In genomic region chr7:100175296-100175935, GRCh38 we compare ENCODE assay signal across 14 cellular contexts. TPM values are rescaled to one million over a fixed set of nuclear protein-coding genes. Genes with fewer than 3 reads are reported as not detected.
DNase-seq lines count a peak whose midpoint lies in the region; ATAC-seq and TF ChIP-seq lines count a peak whose summit lies in the region.
"Had no signal": no experiment of that assay in that cellular context is flagged by ENCODE, and none has a peak within 500 bp of the region (broad histone marks: within the 10 kb centered on the region; RNA-seq: fewer than 3 reads in every experiment).

No MANE protein-coding gene starts in this region.

- no peaks in the 10 kb centered on the region for H3K36me3 ChIP-seq in PC-3 (ENCODE audit: low read depth, low read length)

- no peaks in the 10 kb centered on the region for H3K27me3 ChIP-seq in PC-3 (ENCODE audit: low read length)

- H2AFZ ChIP-seq in PC-3 (ENCODE audit: low read length) = no peak overlapping the region

- H3K4me3 ChIP-seq in PC-3 (ENCODE audit: low read length) = no peak overlapping the region

- H3K9me3 Mint-ChIP-seq in activated naive CD4-positive, alpha-beta T cell treated with anti-CD3 and anti-CD28 coated beads, Interleukin-2, amount 10 ng/mL, durations not matched to agents 7 days and 5 days = peaks cover 2% of the 10 kb centered on the region
- H3K9me3 Mint-ChIP-seq in WTC11 = no peaks in the 10 kb centered on the region
- H3K9me3 Mint-ChIP-seq in stimulated activated naive B cell treated with anti-CD40 and anti-IgM and Interleukin-4, amounts not matched to agents 10 μg/mL and 1 μg/mL and 100 μg/mL, for 72 hours = peaks cover 0 to 1% of the 10 kb centered on the region in 2 donors

- no peaks in the 10 kb centered on the region for H4K20me1 ChIP-seq in PC-3 (ENCODE audit: low read length)

- peaks cover 9% of the 10 kb centered on the region; the same call in 1 of the 2 replicates for H3K4me1 ChIP-seq in PC-3 (ENCODE audit: insufficient read depth, low read length)

- H3K9me3 ChIP-seq in PC-3 (ENCODE audit: low read length) = no peaks in the 10 kb centered on the region

- H3K4me1 Mint-ChIP-seq in activated naive CD4-positive, alpha-beta T cell treated with anti-CD3 and anti-CD28 coated beads, Interleukin-2, amount 10 ng/mL, durations not matched to agents 7 days and 5 days = peaks cover 66% of the 10 kb centered on the region
- H3K4me1 Mint-ChIP-seq in WTC11 = peaks cover 26% of the 10 kb centered on the region
- H3K4me1 Mint-ChIP-seq in stimulated activated naive B cell treated with anti-CD40 and anti-IgM and Interleukin-4, amounts not matched to agents 10 μg/mL and 1 μg/mL and 100 μg/mL, for 72 hours = peaks cover 19 to 41% of the 10 kb centered on the region in 2 donors

- H3F3A ChIP-seq in PC-3 (ENCODE audit: low read length, unreplicated experiment) = no peaks in the 10 kb centered on the region

- H3K27ac ChIP-seq in PC-3 (ENCODE audit: low read length) (no peak overlapping the region), substantia nigra (ENCODE audit: low read depth, low read length, poor library complexity, severe bottlenecking) (no peak overlapping the region)

- H3K9me2 ChIP-seq in PC-3 (replicated peaks; ENCODE audit: low read length) = no peaks in the 10 kb centered on the region

- DNase-seq in activated naive CD4-positive, alpha-beta T cell treated with anti-CD3 and anti-CD28 coated beads, Interleukin-2, amount 10 ng/mL, durations not matched to agents 7 days and 5 days = no peak
- no peak for DNase-seq in activated naive CD4-positive, alpha-beta T cell treated with anti-CD3 and anti-CD28 coated beads, Interleukin-2, amount 50 U/mL, for 16 hours
- DNase-seq in WTC11 (ENCODE audit: low spot score) (no peak), mesenteric fat pad (ENCODE audit: low spot score) (peak; percentile 76), PC-3 (no peak), substantia nigra (lab: John Stamatoyannopoulos, UW) (no peak), NCI-H187 (lab: John Stamatoyannopoulos, UW) (no peak)
- DNase-seq in stimulated activated naive B cell treated with anti-CD40 and anti-IgM and Interleukin-4, amounts not matched to agents 10 μg/mL and 1 μg/mL and 100 μg/mL, for 72 hours = no peak
- DNase-seq: activated CD4-positive, alpha-beta T cell treated with anti-CD3 and anti-CD28 coated beads, Interleukin-2, amount 50 U/mL, for 1 hour; Calu3; NCI-H187 treated with DMSO at 0.1 percent for 48 hours; NCI-H446; right cardiac atrium; SHP77 had no signal

- H3K4me2 ChIP-seq in PC-3 (ENCODE audit: low read length) = no peak overlapping the region

- POLR2A ChIA-PET in WTC11 (lab: Charles Lee) = no interaction called here
- POLR2A ChIA-PET in PC-3 (lab: Charles Lee; ENCODE audit: unreplicated experiment) = no interaction called here

- peaks cover 7% of the 10 kb centered on the region for H3K36me3 Mint-ChIP-seq in activated naive CD4-positive, alpha-beta T cell treated with anti-CD3 and anti-CD28 coated beads, Interleukin-2, amount 10 ng/mL, durations not matched to agents 7 days and 5 days
- H3K36me3 Mint-ChIP-seq in WTC11 = peaks cover 22% of the 10 kb centered on the region
- H3K36me3 Mint-ChIP-seq in stimulated activated naive B cell treated with anti-CD40 and anti-IgM and Interleukin-4, amounts not matched to agents 10 μg/mL and 1 μg/mL and 100 μg/mL, for 72 hours = peaks cover 1 to 6% of the 10 kb centered on the region in 2 donors

- no peaks in the 10 kb centered on the region for H3K79me2 ChIP-seq in PC-3 (ENCODE audit: low read length)

- peaks cover 53% of the 10 kb centered on the region for H3K27me3 Mint-ChIP-seq in activated naive CD4-positive, alpha-beta T cell treated with anti-CD3 and anti-CD28 coated beads, Interleukin-2, amount 10 ng/mL, durations not matched to agents 7 days and 5 days
- peaks cover 34% of the 10 kb centered on the region for H3K27me3 Mint-ChIP-seq in WTC11 (ENCODE audit: low read depth)
- peaks cover 5 to 9% of the 10 kb centered on the region in 2 donors for H3K27me3 Mint-ChIP-seq in stimulated activated naive B cell treated with anti-CD40 and anti-IgM and Interleukin-4, amounts not matched to agents 10 μg/mL and 1 μg/mL and 100 μg/mL, for 72 hours

- intact Hi-C loops in PC-3 (cut with micrococcal nuclease) = no loop called here

- BruUV-seq in PC-3 (replicated peaks; lab: Mats Ljungman, UMichigan) = no TSS peak

- CTCF ChIA-PET in activated naive CD4-positive, alpha-beta T cell treated with anti-CD3 and anti-CD28 coated beads, Interleukin-2, amount 10 ng/mL, durations not matched to agents 7 days and 5 days (lab: Charles Lee) = no interaction called here
- CTCF ChIA-PET in WTC11 (lab: Charles Lee) (interaction anchor here (2.3 kb wide), 1 partner anchor 43 kb away, joined by 15 read pairs; no protein-coding TSS in a partner anchor), PC-3 (lab: Charles Lee) (no interaction called here)

- no peak for TF ChIP-seq CTCF in WTC11 (IDR thresholded peaks at IDR 0.05)
- no peak for TF ChIP-seq CTCF in PC-3 (conservative IDR thresholded peaks at IDR 0.05; ENCODE audit: low read depth, low read length)

- peak overlapping the region; percentile 13 for H3K27ac Mint-ChIP-seq in activated naive CD4-positive, alpha-beta T cell treated with anti-CD3 and anti-CD28 coated beads, Interleukin-2, amount 10 ng/mL, durations not matched to agents 7 days and 5 days
- H3K27ac Mint-ChIP-seq in WTC11 = no peak overlapping the region
- H3K27ac Mint-ChIP-seq in stimulated activated naive B cell treated with anti-CD40 and anti-IgM and Interleukin-4, amounts not matched to agents 10 μg/mL and 1 μg/mL and 100 μg/mL, for 72 hours = no peak overlapping the region

- H3K4me3 Mint-ChIP-seq in activated naive CD4-positive, alpha-beta T cell treated with anti-CD3 and anti-CD28 coated beads, Interleukin-2, amount 10 ng/mL, durations not matched to agents 7 days and 5 days = peak overlapping the region; percentile 62
- H3K4me3 Mint-ChIP-seq in WTC11 = peak overlapping the region; percentile 69
- H3K4me3 Mint-ChIP-seq in stimulated activated naive B cell treated with anti-CD40 and anti-IgM and Interleukin-4, amounts not matched to agents 10 μg/mL and 1 μg/mL and 100 μg/mL, for 72 hours = peak overlapping the region; percentile 1 to 14

- ATAC-seq in WTC11 = no peak
- ATAC-seq in stimulated activated naive B cell treated with anti-CD40 and anti-IgM and Interleukin-4, amounts not matched to agents 10 μg/mL and 1 μg/mL and 100 μg/mL, for 72 hours (replicated peaks) = no peak
- ATAC-seq in PC-3 = no peak
- ATAC-seq: right cardiac atrium had no signal

- no peak overlapping the region for H3K9ac ChIP-seq in PC-3 (ENCODE audit: low read length)

TF ChIP-seq in WTC11, 78 proteins besides CTCF, POLR2A, EP300 and RAD21:
- TF ChIP-seq ZBTB21 (CRISPR knock-in tag; IDR thresholded peaks at IDR 0.05; ENCODE audit: borderline replicate concordance) = no peak
- TF ChIP-seq ZNF138 (CRISPR knock-in tag; conservative IDR thresholded peaks at IDR 0.05) = no peak
- no peak for TF ChIP-seq FOXP1 (CRISPR knock-in tag; IDR thresholded peaks at IDR 0.05; ENCODE audit: borderline replicate concordance)
- TF ChIP-seq ZSCAN18 (CRISPR knock-in tag; IDR thresholded peaks at IDR 0.05) = no peak
- TF ChIP-seq FOXJ3 (CRISPR knock-in tag; IDR thresholded peaks at IDR 0.05; ENCODE audit: borderline replicate concordance) = no peak

RNA-seq across cellular contexts. Expression of gene GPC2, which starts 1.8 kb away (rescaled TPM):
- total RNA-seq in WTC11 (2021) (52.1 to 63.9 TPM (median 63.0 TPM) in 3 replicates), mesenteric fat pad (1.2 TPM), PC-3 (2014; rRNA removed) (1.6 and 2.3 TPM in 2 replicates)

RNA-seq across cellular contexts. Expression of gene STAG3, which starts 2.3 kb away (rescaled TPM):
- total RNA-seq in WTC11 (2021) = 5.2 to 7.6 TPM (median 5.5 TPM) in 3 replicates
- total RNA-seq in mesenteric fat pad = 0.45 TPM
- 0.07 and 1.2 TPM in 2 replicates for total RNA-seq in PC-3 (2014; rRNA removed)

RNA-seq across cellular contexts. Expression of gene GAL3ST4, which starts 7.0 kb away (rescaled TPM):
- 8.1 to 10.3 TPM (median 8.9 TPM) in 3 replicates for total RNA-seq in WTC11 (2021)
- total RNA-seq in mesenteric fat pad = 1.7 TPM
- 0.23 and 1.1 TPM in 2 replicates for total RNA-seq in PC-3 (2014; rRNA removed)

RNA-seq across cellular contexts. Expression of gene TRAPPC14, which starts 16.9 kb away (rescaled TPM):
- total RNA-seq in WTC11 (2021) = 25.0 to 28.0 TPM (median 25.1 TPM) in 3 replicates
- total RNA-seq in mesenteric fat pad = 22.5 TPM
- total RNA-seq in PC-3 (2014; rRNA removed) = 19.2 and 20.3 TPM in 2 replicates

RNA-seq across cellular contexts. Expression of gene LAMTOR4, which starts 26.7 kb away (rescaled TPM):
- total RNA-seq in WTC11 (2021) = 199 to 235 TPM (median 227 TPM) in 3 replicates
- 112 TPM for total RNA-seq in mesenteric fat pad
- total RNA-seq in PC-3 (2014; rRNA removed) = 107 and 146 TPM in 2 replicates

Comparison
In these comparisons a context has a peak if more than half of its experiments do, and no peak if none do; other contexts are left out.
1. H3K4me3 Mint-ChIP-seq: peak in every context shown above with its lines; median percentile 69 in WTC11; 62 in activated naive CD4-positive, alpha-beta T cell treated with anti-CD3 and anti-CD28 coated beads, Interleukin-2, amount 10 ng/mL, durations not matched to agents 7 days and 5 days; 8 in stimulated activated naive B cell treated with anti-CD40 and anti-IgM and Interleukin-4, amounts not matched to agents 10 μg/mL and 1 μg/mL and 100 μg/mL, for 72 hours.
2. RNA of gene GPC2, which starts 1.8 kb away (total RNA-seq): 52.1 to 63.9 TPM in WTC11; 1.6 to 2.3 TPM in PC-3 and 1.2 TPM in mesenteric fat pad (single experiment); every median in the first group is over 10 times any median in the second.